19 cellular contexts compared by ENCODE assay signal in the genomic region with DNA sequence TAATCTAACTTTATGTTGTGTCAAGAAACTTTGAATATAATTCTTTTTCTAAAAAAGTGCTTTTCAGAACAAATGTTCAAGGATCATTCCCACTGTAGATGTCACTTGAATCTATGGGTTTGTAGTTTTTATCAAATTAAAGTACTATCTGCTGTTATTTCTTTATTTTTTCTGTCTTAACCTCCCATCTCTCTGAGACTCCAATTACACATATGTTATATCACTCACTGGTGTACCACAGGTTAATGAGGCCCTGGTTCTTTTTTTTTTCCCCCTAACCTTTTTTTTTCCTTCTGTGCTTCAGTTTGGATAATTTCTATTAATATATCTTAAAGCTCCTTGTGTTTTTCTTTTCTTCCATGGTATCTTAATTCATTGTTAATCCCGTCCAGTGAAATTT.
"Had no signal": no experiment of that assay in that cellular context is flagged by ENCODE, and none has a peak within 500 bp of the region (broad histone marks: within the 10 kb centered on the region; RNA-seq: fewer than 3 reads in every experiment).

No MANE protein-coding gene starts in this region.

- H3K27me3 Mint-ChIP-seq: activated naive CD8-positive, alpha-beta T cell treated with anti-CD3 and anti-CD28 coated beads, Interleukin-2, amount 50 U/mL, for 24 hours; activated T-helper 17 cell treated with anti-CD3 and anti-CD28 coated beads, Interleukin-2, amount 50 U/mL, for 72 hours had no signal

- H3K27ac Mint-ChIP-seq: activated naive CD4-positive, alpha-beta T cell treated with anti-CD3 and anti-CD28 coated beads for 36 hours; activated naive CD8-positive, alpha-beta T cell treated with anti-CD3 and anti-CD28 coated beads, Interleukin-2, amount 50 U/mL, for 24 hours; activated T-helper 17 cell treated with anti-CD3 and anti-CD28 coated beads, Interleukin-2, amount 50 U/mL, for 72 hours had no signal

- H3K4me1 ChIP-seq: prostate gland had no signal

- ATAC-seq: activated CD4-positive, CD25-positive, alpha-beta regulatory T cell treated with anti-CD3 and anti-CD28 coated beads, Interleukin-2, amount 50 U/mL, for 24 hours; activated naive CD8-positive, alpha-beta T cell treated with anti-CD3 and anti-CD28 coated beads, Interleukin-2, amount 50 U/mL, for 24 hours; activated T-helper 17 cell treated with anti-CD3 and anti-CD28 coated beads, Interleukin-2, amount 50 U/mL, for 72 hours; foreskin keratinocyte; right cardiac atrium; stimulated activated naive CD8-positive, alpha-beta T cell treated with anti-CD3 and anti-CD28 coated beads, Interleukin-15, Interleukin-2, amounts not matched to agents 100 U/mL and 50 U/mL, for 24 hours; upper lobe of right lung had no signal

- H3K27ac ChIP-seq: foreskin keratinocyte, prostate gland, upper lobe of right lung had no signal

- H3K4me1 Mint-ChIP-seq: activated naive CD8-positive, alpha-beta T cell treated with anti-CD3 and anti-CD28 coated beads, Interleukin-2, amount 50 U/mL, for 24 hours; activated T-helper 17 cell treated with anti-CD3 and anti-CD28 coated beads, Interleukin-2, amount 50 U/mL, for 72 hours had no signal

- H3K4me3 ChIP-seq: prostate gland, skin epidermis, upper lobe of right lung had no signal

- H3K27me3 ChIP-seq: foreskin keratinocyte, upper lobe of right lung had no signal

- H3K4me3 Mint-ChIP-seq: activated naive CD4-positive, alpha-beta T cell treated with anti-CD3 and anti-CD28 coated beads for 36 hours; activated naive CD8-positive, alpha-beta T cell treated with anti-CD3 and anti-CD28 coated beads, Interleukin-2, amount 50 U/mL, for 24 hours; activated T-helper 17 cell treated with anti-CD3 and anti-CD28 coated beads, Interleukin-2, amount 50 U/mL, for 72 hours; nephron had no signal

- DNase-seq: activated CD4-positive, alpha-beta T cell treated with anti-CD3 and anti-CD28 coated beads, Interleukin-2, amount 50 U/mL, for 1 hour; activated CD8-positive, alpha-beta memory T cell treated with anti-CD3 and anti-CD28 coated beads for 24 hours; activated naive CD4-positive, alpha-beta T cell treated with anti-CD3 and anti-CD28 coated beads for 36 hours; activated naive CD8-positive, alpha-beta T cell treated with anti-CD3 and anti-CD28 coated beads, Interleukin-2, amount 50 U/mL, for 24 hours; foreskin keratinocyte; glutamatergic neuron; hypothalamus; mesendoderm; occipital lobe; right cardiac atrium; stimulated activated CD4-positive, alpha-beta T cell treated with anti-CD3 and anti-CD28 coated beads, Interleukin-4, amount 100 ng/mL, for 4 hours; stimulated activated CD8-positive, alpha-beta memory T cell treated with anti-CD3 and anti-CD28 coated beads, Interleukin-4, amount 100 ng/mL, for 48 hours; stimulated activated naive CD8-positive, alpha-beta T cell treated with anti-CD3 and anti-CD28 coated beads, Interleukin-15, Interleukin-2, amounts not matched to agents 100 U/mL and 50 U/mL, for 24 hours; upper lobe of right lung had no signal

- H3K9me3 ChIP-seq: prostate gland had no signal

- H3K36me3 ChIP-seq: prostate gland, upper lobe of right lung had no signal
